Comparison of ENCODE assay signal across 18 cellular contexts in the genomic region with DNA sequence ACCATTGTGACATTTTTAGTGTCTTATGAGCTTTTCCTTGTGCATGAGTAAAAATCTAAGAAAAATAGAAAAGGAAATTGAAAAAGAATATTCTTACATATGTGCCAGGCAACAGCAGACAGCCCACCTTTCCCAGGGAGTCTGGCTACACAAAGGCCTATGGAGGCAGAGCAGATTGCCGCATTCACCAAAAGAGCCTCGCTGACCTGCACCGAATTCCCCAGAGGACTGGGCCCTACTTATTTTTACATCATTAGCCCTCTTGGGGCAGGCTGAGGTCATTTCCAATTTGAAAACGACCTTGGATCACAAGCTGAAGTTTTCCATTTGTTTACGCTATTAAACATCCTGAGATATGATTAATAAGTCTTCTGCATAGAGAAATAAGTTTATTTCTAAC.
"Had no signal": no experiment of that assay in that cellular context is flagged by ENCODE, and none has a peak within 500 bp of the region (broad histone marks: within the 10 kb centered on the region; RNA-seq: fewer than 3 reads in every experiment).

No MANE protein-coding gene starts in this region.

- H3K4me1 Mint-ChIP-seq: activated CD4-positive, alpha-beta memory T cell treated with anti-CD3 and anti-CD28 coated beads, Interleukin-2, amount 10 ng/mL, durations not matched to agents 7 days and 5 days; activated CD4-positive, alpha-beta T cell treated with anti-CD3 and anti-CD28 coated beads, Interleukin-2, amount 10 ng/mL, durations not matched to agents 24 days and 14 days; activated naive CD8-positive, alpha-beta T cell treated with anti-CD3 and anti-CD28 coated beads, Interleukin-2, amount 50 U/mL, for 24 hours; memory B cell had no signal

- H3K4me3 Mint-ChIP-seq: activated CD4-positive, alpha-beta memory T cell treated with anti-CD3 and anti-CD28 coated beads, Interleukin-2, amount 10 ng/mL, durations not matched to agents 7 days and 5 days; activated CD4-positive, alpha-beta T cell treated with anti-CD3 and anti-CD28 coated beads, Interleukin-2, amount 10 ng/mL, durations not matched to agents 24 days and 14 days; activated naive CD8-positive, alpha-beta T cell treated with anti-CD3 and anti-CD28 coated beads, Interleukin-2, amount 50 U/mL, for 24 hours; memory B cell; type B pancreatic cell had no signal

- DNase-seq: activated CD4-positive, alpha-beta memory T cell treated with anti-CD3 and anti-CD28 coated beads, Interleukin-2, amount 10 ng/mL, durations not matched to agents 7 days and 5 days; activated CD4-positive, alpha-beta T cell treated with anti-CD3 and anti-CD28 coated beads, Interleukin-2, amount 10 ng/mL, durations not matched to agents 24 days and 14 days; activated gamma-delta T cell; activated naive CD4-positive, alpha-beta T cell treated with anti-CD3 and anti-CD28 coated beads, Interleukin-2, amount 50 U/mL, for 16 hours; activated naive CD8-positive, alpha-beta T cell treated with anti-CD3 and anti-CD28 coated beads, Interleukin-2, amount 50 U/mL, for 24 hours; cortex of kidney; left colon; occipital lobe; sigmoid colon; stimulated activated CD4-positive, alpha-beta T cell treated with anti-CD3 and anti-CD28 coated beads, Interleukin-4, amount 100 ng/mL, for 1 hour; stimulated activated naive CD4-positive, alpha-beta T cell; testis had no signal

- ATAC-seq: activated CD4-positive, CD25-positive, alpha-beta regulatory T cell treated with anti-CD3 and anti-CD28 coated beads, Interleukin-2, amount 50 U/mL, for 24 hours; activated naive CD8-positive, alpha-beta T cell treated with anti-CD3 and anti-CD28 coated beads, Interleukin-2, amount 50 U/mL, for 24 hours; gastroesophageal sphincter; heart left ventricle; left colon had no signal

- H3K36me3 Mint-ChIP-seq: memory B cell, type B pancreatic cell had no signal

- FAIRE-seq: keratinocyte had no signal

- H3K27ac Mint-ChIP-seq: activated CD4-positive, alpha-beta memory T cell treated with anti-CD3 and anti-CD28 coated beads, Interleukin-2, amount 10 ng/mL, durations not matched to agents 7 days and 5 days; activated CD4-positive, alpha-beta T cell treated with anti-CD3 and anti-CD28 coated beads, Interleukin-2, amount 10 ng/mL, durations not matched to agents 24 days and 14 days; activated naive CD8-positive, alpha-beta T cell treated with anti-CD3 and anti-CD28 coated beads, Interleukin-2, amount 50 U/mL, for 24 hours; memory B cell; type B pancreatic cell had no signal

- H3K9me3 Mint-ChIP-seq: activated CD4-positive, alpha-beta memory T cell treated with anti-CD3 and anti-CD28 coated beads, Interleukin-2, amount 10 ng/mL, durations not matched to agents 7 days and 5 days; activated CD4-positive, alpha-beta T cell treated with anti-CD3 and anti-CD28 coated beads, Interleukin-2, amount 10 ng/mL, durations not matched to agents 24 days and 14 days; activated naive CD8-positive, alpha-beta T cell treated with anti-CD3 and anti-CD28 coated beads, Interleukin-2, amount 50 U/mL, for 24 hours; memory B cell; type B pancreatic cell had no signal
